In genomic region chr16:31010943-31011342, GRCh38 we compare ENCODE assay signal across 10 cellular contexts. TPM values are rescaled to one million over a fixed set of nuclear protein-coding genes. Genes with fewer than 3 reads are reported as not detected.
A peak's percentile ranks its signal among the peaks of the same experiment; 100 is the strongest.
DNase-seq lines count a peak whose midpoint lies in the region; ATAC-seq and TF ChIP-seq lines count a peak whose summit lies in the region.
"Had no signal": no experiment of that assay in that cellular context is flagged by ENCODE, and none has a peak within 500 bp of the region (broad histone marks: within the 10 kb centered on the region; RNA-seq: fewer than 3 reads in every experiment).

No MANE protein-coding gene starts in this region.

- peaks cover 6% of the 10 kb centered on the region for H3K4me1 Mint-ChIP-seq in activated CD8-positive, alpha-beta memory T cell treated with anti-CD3 and anti-CD28 coated beads, Interleukin-2, amount 10 ng/mL, durations not matched to agents 7 days and 5 days
- peaks cover 24% of the 10 kb centered on the region for H3K4me1 Mint-ChIP-seq in WTC11

- POLR2A ChIA-PET in WTC11 (lab: Charles Lee) = no interaction called here

- no peak for DNase-seq in activated CD8-positive, alpha-beta memory T cell treated with anti-CD3 and anti-CD28 coated beads, Interleukin-2, amount 10 ng/mL, durations not matched to agents 7 days and 5 days
- DNase-seq in activated CD8-positive, alpha-beta memory T cell treated with anti-CD3 and anti-CD28 coated beads, Interleukin-2, amount 50 U/mL, for 4 hours = no peak
- no peak for DNase-seq in WTC11 (ENCODE audit: low spot score)
- no peak for DNase-seq in foreskin fibroblast
- DNase-seq in stimulated activated CD4-positive, alpha-beta T cell treated with anti-CD3 and anti-CD28 coated beads, Interleukin-4, amount 100 ng/mL, for 4 hours = no peak
- no peak for DNase-seq in activated gamma-delta T cell treated with Interleukin-2 at 50 U/mL for 16 hours
- no peak for DNase-seq in Right ventricle myocardium inferior (ENCODE audit: missing footprints)

- H3K36me3 Mint-ChIP-seq in activated CD8-positive, alpha-beta memory T cell treated with anti-CD3 and anti-CD28 coated beads, Interleukin-2, amount 10 ng/mL, durations not matched to agents 7 days and 5 days = no peaks in the 10 kb centered on the region
- no peaks in the 10 kb centered on the region for H3K36me3 Mint-ChIP-seq in WTC11

- TF ChIP-seq CTCF in WTC11 (IDR thresholded peaks at IDR 0.05) = no peak
- no peak for TF ChIP-seq CTCF in foreskin fibroblast (IDR thresholded peaks at IDR 0.05; ENCODE audit: low read depth, low read length)

- peak overlapping the region; percentile 51 for H3K4me3 Mint-ChIP-seq in activated CD8-positive, alpha-beta memory T cell treated with anti-CD3 and anti-CD28 coated beads, Interleukin-2, amount 10 ng/mL, durations not matched to agents 7 days and 5 days
- peak overlapping the region; percentile 71 for H3K4me3 Mint-ChIP-seq in WTC11

- H3K4me3 ChIP-seq in foreskin fibroblast (ENCODE audit: low read depth in 1 of 2, low read length in 2 of 2) (peak overlapping the region; percentile 54 to 60), skin epidermis (peak overlapping the region in 4 of 7 experiments; percentile 10 to 34 (median 12))
- H3K4me3 ChIP-seq: SJSA1 had no signal

- peaks cover 67% of the 10 kb centered on the region for H3K27me3 Mint-ChIP-seq in activated CD8-positive, alpha-beta memory T cell treated with anti-CD3 and anti-CD28 coated beads, Interleukin-2, amount 10 ng/mL, durations not matched to agents 7 days and 5 days
- peaks cover 34% of the 10 kb centered on the region for H3K27me3 Mint-ChIP-seq in WTC11 (ENCODE audit: low read depth)

- H3K27ac Mint-ChIP-seq in activated CD8-positive, alpha-beta memory T cell treated with anti-CD3 and anti-CD28 coated beads, Interleukin-2, amount 10 ng/mL, durations not matched to agents 7 days and 5 days = no peak overlapping the region
- no peak overlapping the region for H3K27ac Mint-ChIP-seq in WTC11

- CTCF ChIA-PET in activated CD8-positive, alpha-beta memory T cell treated with anti-CD3 and anti-CD28 coated beads, Interleukin-2, amount 10 ng/mL, durations not matched to agents 7 days and 5 days (lab: Charles Lee) = no interaction called here
- CTCF ChIA-PET in WTC11 (lab: Charles Lee) = no interaction called here

- intact Hi-C loops in Right ventricle myocardium inferior (cut with DNase I) = no loop called here

- no peaks in the 10 kb centered on the region for H3K9me3 Mint-ChIP-seq in activated CD8-positive, alpha-beta memory T cell treated with anti-CD3 and anti-CD28 coated beads, Interleukin-2, amount 10 ng/mL, durations not matched to agents 7 days and 5 days (ENCODE audit: low read depth)
- no peaks in the 10 kb centered on the region for H3K9me3 Mint-ChIP-seq in WTC11

- ATAC-seq in activated CD8-positive, alpha-beta memory T cell treated with anti-CD3 and anti-CD28 coated beads, Interleukin-2, amount 10 ng/mL, durations not matched to agents 7 days and 5 days = peak; percentile 17
- ATAC-seq in WTC11 (no peak; the same call in 1 of the 2 replicates), Right ventricle myocardium inferior (no peak)

- peak overlapping the region in 1 of 21 experiments; percentile 55 for H3K27ac ChIP-seq in skin epidermis
- H3K27ac ChIP-seq: epithelial cell of prostate, SJSA1 had no signal

TF ChIP-seq in WTC11, 78 proteins besides CTCF, POLR2A, EP300 and RAD21:
- peak; percentile 70; the same call in 1 of the 2 replicates for TF ChIP-seq GTF2I (CRISPR knock-in tag; conservative IDR thresholded peaks at IDR 0.05)
- no peak for TF ChIP-seq FOXP1 (CRISPR knock-in tag; IDR thresholded peaks at IDR 0.05; ENCODE audit: borderline replicate concordance)

RNA-seq across cellular contexts. Expression of gene STX1B, which starts 0.5 kb away (rescaled TPM):
- 1 to 10 TPM; 3.5 to 3.6 TPM for total RNA-seq in activated CD8-positive, alpha-beta memory T cell treated with anti-CD3 and anti-CD28 coated beads, Interleukin-2, amount 10 ng/mL, durations not matched to agents 7 days and 5 days
- total RNA-seq in WTC11 (2021) (15.9 to 20.5 TPM (median 19.9 TPM) in 3 replicates), Right ventricle myocardium inferior (0.41 TPM)

RNA-seq across cellular contexts. Expression of gene STX4, which starts 22.4 kb away (rescaled TPM):
- total RNA-seq in activated CD8-positive, alpha-beta memory T cell treated with anti-CD3 and anti-CD28 coated beads, Interleukin-2, amount 10 ng/mL, durations not matched to agents 7 days and 5 days = 10 to 100 TPM; 60.0 to 75.6 TPM
- total RNA-seq in WTC11 (2021) (31.3 to 38.4 TPM (median 32.5 TPM) in 3 replicates), Right ventricle myocardium inferior (42.3 TPM)

RNA-seq across cellular contexts. Expression of gene HSD3B7, which starts 25.9 kb away (rescaled TPM):
- total RNA-seq in activated CD8-positive, alpha-beta memory T cell treated with anti-CD3 and anti-CD28 coated beads, Interleukin-2, amount 10 ng/mL, durations not matched to agents 7 days and 5 days = 1 to 10 TPM; 6.6 to 9.7 TPM
- 4.1 to 4.5 TPM (median 4.5 TPM) in 3 replicates for total RNA-seq in WTC11 (2021)
- total RNA-seq in Right ventricle myocardium inferior = 7.0 TPM

RNA-seq across cellular contexts. Expression of gene SETD1A, which starts 53.4 kb away (rescaled TPM):
- 10 to 100 TPM; 23.9 to 26.4 TPM for total RNA-seq in activated CD8-positive, alpha-beta memory T cell treated with anti-CD3 and anti-CD28 coated beads, Interleukin-2, amount 10 ng/mL, durations not matched to agents 7 days and 5 days
- 29.3 to 31.1 TPM (median 29.4 TPM) in 3 replicates for total RNA-seq in WTC11 (2021)
- 9.4 TPM for total RNA-seq in Right ventricle myocardium inferior
